Comparison of ENCODE assay signal across 8 cellular contexts in genomic region chr13:62633448-62633847, GRCh38.
"Had no signal": no experiment of that assay in that cellular context is flagged by ENCODE, and none has a peak within 500 bp of the region (broad histone marks: within the 10 kb centered on the region; RNA-seq: fewer than 3 reads in every experiment).

No MANE protein-coding gene starts in this region.

- FAIRE-seq: G401.6, GM12878, GM12891, GM12892, GM18507, GM19239 had no signal

- DNase-seq: GDM1, GF-D8 had no signal

- ATAC-seq: GM12878 had no signal

- H3K4me3 ChIP-seq: GM12878 had no signal
